Comparison of ENCODE assay signal across 8 cellular contexts in genomic region chr1:82161651-82162238, GRCh38.
DNase-seq lines count a peak whose midpoint lies in the region; ATAC-seq and TF ChIP-seq lines count a peak whose summit lies in the region.

No MANE protein-coding gene starts in this region.

- ATAC-seq in foreskin keratinocyte, result peak; percentile 3
- no peak for ATAC-seq in thoracic aorta (ENCODE audit: insufficient number of reproducible peaks, low FRiP score, low read depth)

- no peaks in the 10 kb centered on the region for H3K36me3 ChIP-seq in thoracic aorta

- no peak overlapping the region for H3K27ac ChIP-seq in foreskin keratinocyte
- no peak overlapping the region for H3K27ac ChIP-seq in thoracic aorta

- peak overlapping the region; percentile 90 for H3K27ac Mint-ChIP-seq in activated CD4-positive, alpha-beta T cell treated with anti-CD3 and anti-CD28 coated beads, Interleukin-2, amount 10 ng/mL, durations not matched to agents 7 days and 5 days

- POLR2A ChIA-PET in activated CD4-positive, alpha-beta T cell treated with anti-CD3 and anti-CD28 coated beads, Interleukin-2, amount 10 ng/mL, durations not matched to agents 7 days and 5 days (lab: Charles Lee), result no interaction called here

- H3K4me1 ChIP-seq in foreskin keratinocyte, result peaks cover 3% of the 10 kb centered on the region
- peaks cover 4 to 11% of the 10 kb centered on the region in 2 donors for H3K4me1 ChIP-seq in thoracic aorta (ENCODE audit: control insufficient read depth in 1 of 2, low read depth in 2 of 2)

- no peaks in the 10 kb centered on the region for H3K9me3 Mint-ChIP-seq in activated CD4-positive, alpha-beta T cell treated with anti-CD3 and anti-CD28 coated beads, Interleukin-2, amount 10 ng/mL, durations not matched to agents 7 days and 5 days

- H3K27me3 ChIP-seq in foreskin keratinocyte (no peaks in the 10 kb centered on the region), thoracic aorta (replicated peaks; ENCODE audit: insufficient read depth) (no peaks in the 10 kb centered on the region)

- peak overlapping the region; percentile 67 for H3K4me3 Mint-ChIP-seq in activated CD4-positive, alpha-beta T cell treated with anti-CD3 and anti-CD28 coated beads, Interleukin-2, amount 10 ng/mL, durations not matched to agents 7 days and 5 days

- CTCF ChIA-PET in activated CD4-positive, alpha-beta T cell treated with anti-CD3 and anti-CD28 coated beads, Interleukin-2, amount 10 ng/mL, durations not matched to agents 7 days and 5 days (lab: Charles Lee), result no interaction called here

- peaks cover 24% of the 10 kb centered on the region for H3K4me1 Mint-ChIP-seq in activated CD4-positive, alpha-beta T cell treated with anti-CD3 and anti-CD28 coated beads, Interleukin-2, amount 10 ng/mL, durations not matched to agents 7 days and 5 days

- TF ChIP-seq CTCF in foreskin keratinocyte (conservative IDR thresholded peaks at IDR 0.05), result no peak
- no peak for TF ChIP-seq CTCF in thoracic aorta (IDR thresholded peaks at IDR 0.05)

- H3K27me3 Mint-ChIP-seq in activated CD4-positive, alpha-beta T cell treated with anti-CD3 and anti-CD28 coated beads, Interleukin-2, amount 10 ng/mL, durations not matched to agents 7 days and 5 days, result no peaks in the 10 kb centered on the region

- peak overlapping the region; percentile 39 for H3K4me3 ChIP-seq in thoracic aorta

- H3K36me3 Mint-ChIP-seq in activated CD4-positive, alpha-beta T cell treated with anti-CD3 and anti-CD28 coated beads, Interleukin-2, amount 10 ng/mL, durations not matched to agents 7 days and 5 days (ENCODE audit: low read depth), result no peaks in the 10 kb centered on the region

- DNase-seq in activated CD4-positive, alpha-beta T cell treated with anti-CD3 and anti-CD28 coated beads, Interleukin-2, amount 10 ng/mL, durations not matched to agents 7 days and 5 days, result peak; percentile 35
- no peak for DNase-seq in activated CD4-positive, alpha-beta T cell treated with anti-CD3 and anti-CD28 coated beads for 1 hour
- DNase-seq in NCI-H748 treated with DMSO at 0.1 percent for 48 hours (lab: John Stamatoyannopoulos, UW), result peak; percentile 16
- DNase-seq in foreskin keratinocyte, result no peak
- no peak for DNase-seq in thoracic aorta (ENCODE audit: low spot score)
- no peak for DNase-seq in DMS114 treated with DMSO at 0.1 percent for 48 hours (lab: John Stamatoyannopoulos, UW; ENCODE audit: unreplicated experiment)
- no peak for DNase-seq in mucosa of gallbladder (ENCODE audit: low spot score)
- DNase-seq in NCI-H526 (lab: John Stamatoyannopoulos, UW), result no peak

- no peaks in the 10 kb centered on the region for H3K9me3 ChIP-seq in thoracic aorta

Comparison
In these comparisons a context has a peak if more than half of its experiments do, and no peak if none do; other contexts are left out.
1. DNase-seq: peak in activated CD4-positive, alpha-beta T cell treated with anti-CD3 and anti-CD28 coated beads, Interleukin-2, amount 10 ng/mL, durations not matched to agents 7 days and 5 days (single experiment) and NCI-H748 treated with DMSO at 0.1 percent for 48 hours (single experiment); none in activated CD4-positive, alpha-beta T cell treated with anti-CD3 and anti-CD28 coated beads for 1 hour (single experiment), foreskin keratinocyte (0 of 2), thoracic aorta (single experiment), DMS114 treated with DMSO at 0.1 percent for 48 hours (single experiment), mucosa of gallbladder (single experiment) and NCI-H526 (0 of 2).